ENCODE assay signal across 8 cellular contexts in genomic region chr12:31316964-31317363, GRCh38. TPM values are rescaled to one million over a fixed set of nuclear protein-coding genes. Genes with fewer than 3 reads are reported as not detected.
DNase-seq lines count a peak whose midpoint lies in the region; ATAC-seq and TF ChIP-seq lines count a peak whose summit lies in the region.

No MANE protein-coding gene starts in this region.

- ATAC-seq in esophagus mucosa = no peak

- H3K27me3 Mint-ChIP-seq in MCF 10A (ENCODE audit: insufficient read depth, unreplicated experiment) (no peaks in the 10 kb centered on the region), nephron progenitor cell (ENCODE audit: low read depth, poor library complexity) (no peaks in the 10 kb centered on the region)

- H3K4me3 Mint-ChIP-seq in MCF 10A (ENCODE audit: unreplicated experiment) (peak overlapping the region; percentile 71), nephron progenitor cell (peak overlapping the region; percentile 100)

- H3K9ac ChIP-seq in HUES48 (ENCODE audit: low read depth, low read length) = no peak overlapping the region

- no peaks in the 10 kb centered on the region for H3K27me3 ChIP-seq in HUES48 (ENCODE audit: control insufficient read depth, insufficient read depth, low read length)

- peaks cover 16% of the 10 kb centered on the region for H3K36me3 Mint-ChIP-seq in MCF 10A (ENCODE audit: insufficient read depth, unreplicated experiment)
- peaks cover 66% of the 10 kb centered on the region for H3K36me3 Mint-ChIP-seq in nephron progenitor cell (ENCODE audit: low read depth)

- peaks cover 18% of the 10 kb centered on the region for H3K36me3 ChIP-seq in HUES48 (ENCODE audit: control insufficient read depth, insufficient read depth, low read length)

- no peaks in the 10 kb centered on the region for H3K9me3 ChIP-seq in HUES48 (ENCODE audit: control insufficient read depth, insufficient read depth, low read length)

- CTCF ChIA-PET in MCF 10A (lab: Yijun Ruan, JAX) = interaction anchor here (0.6 to 1.6 kb wide), 5 partner anchors 9 to 689 kb away, joined by 3 to 6 read pairs (median 3); partner anchors contain the start of gene SINHCAF

- POLR2A ChIA-PET in MCF 10A (lab: Yijun Ruan, JAX) = interaction anchor here (0.6 to 3.1 kb wide), 7 partner anchors 9 to 328 kb away, joined by 3 to 24 read pairs (median 4); partner anchors contain the start of genes DENND5B and SINHCAF

- BruUV-seq in MCF 10A (replicated peaks; lab: Mats Ljungman, UMichigan) = no TSS peak

- H3K4me3 ChIP-seq in GM12864 (ENCODE audit: low read depth, low read length) = peak overlapping the region; percentile 38; the same call in 1 of the 2 replicates
- peak overlapping the region; percentile 31; the same call in 1 of the 2 replicates for H3K4me3 ChIP-seq in HUES48 (ENCODE audit: low read depth, low read length)

- peak overlapping the region; percentile 34 for H3K27ac ChIP-seq in HUES48 (ENCODE audit: low read depth, low read length)

- H3K9me3 Mint-ChIP-seq in MCF 10A (ENCODE audit: unreplicated experiment) (no peaks in the 10 kb centered on the region), nephron progenitor cell (peaks cover 35% of the 10 kb centered on the region)

- TF ChIP-seq CTCF in GM12864 (IDR thresholded peaks at IDR 0.05; ENCODE audit: low read depth, low read length, missing control alignments) (no peak), MCF 10A (IDR thresholded peaks at IDR 0.05; ENCODE audit: unreplicated experiment) (no peak), nephron progenitor cell (IDR thresholded peaks at IDR 0.05) (no peak)

- H3K27ac Mint-ChIP-seq in MCF 10A (ENCODE audit: low read depth, unreplicated experiment) (peak overlapping the region; percentile 90), nephron progenitor cell (no peak overlapping the region)

- peaks cover 83% of the 10 kb centered on the region for H3K4me1 ChIP-seq in HUES48 (ENCODE audit: control insufficient read depth, insufficient read depth, low read length)

- intact Hi-C loops in MCF 10A (cut with micrococcal nuclease) = no loop called here

- DNase-seq in GM12864 (ENCODE audit: low read depth) = no peak
- DNase-seq in MCF 10A (ENCODE audit: unreplicated experiment) = no peak
- no peak for DNase-seq in nephron progenitor cell
- DNase-seq in OCI-M2 (lab: John Stamatoyannopoulos, UW; ENCODE audit: unreplicated experiment) = no peak
- DNase-seq in hepatic stellate cell (ENCODE audit: low spot score) = no peak
- DNase-seq in occipital lobe (lab: John Stamatoyannopoulos, UW) = no peak

- H3K4me1 Mint-ChIP-seq in MCF 10A (ENCODE audit: insufficient read depth, unreplicated experiment) (peaks cover 40% of the 10 kb centered on the region), nephron progenitor cell (peaks cover 53% of the 10 kb centered on the region)

RNA-seq across cellular contexts. Expression of gene SINHCAF, which starts 9.0 kb away (rescaled TPM):
- 100 and 139 TPM in 2 replicates for total RNA-seq in MCF 10A (2022)
- 46.6 TPM for total RNA-seq in esophagus mucosa
- 19.3 TPM for total RNA-seq in occipital lobe
